Comparison of ENCODE assay signal across 8 cellular contexts in the genomic region with DNA sequence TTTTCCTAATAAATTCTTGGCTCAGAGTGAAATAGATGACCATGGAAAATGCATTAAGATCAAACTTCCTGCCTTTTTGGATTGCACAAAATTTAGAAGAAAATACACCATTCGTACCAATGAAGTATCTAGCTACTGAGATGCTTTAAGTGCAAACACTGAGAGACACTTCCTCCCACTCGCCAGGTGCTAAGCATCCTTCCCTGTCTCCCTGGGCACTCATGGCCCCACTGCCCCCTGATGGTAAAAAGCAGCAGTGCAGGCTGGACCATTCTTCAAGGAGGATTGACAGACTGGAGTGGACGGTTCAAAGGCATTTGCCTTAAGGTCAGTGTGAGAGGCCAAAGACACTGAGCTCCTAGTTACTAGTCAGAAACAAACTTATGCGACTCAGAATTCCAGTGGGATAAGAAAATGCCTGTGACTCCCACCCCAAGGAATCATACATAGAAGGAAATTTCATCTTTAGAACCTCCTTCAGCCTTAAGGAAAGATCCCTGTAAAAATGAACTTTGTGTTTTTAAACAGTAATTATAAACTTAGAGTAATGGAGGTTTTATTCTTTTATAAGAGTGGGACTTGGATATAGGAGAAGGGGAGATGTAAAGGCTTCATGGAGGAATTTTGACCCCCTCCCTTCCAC.
A peak's percentile ranks its signal among the peaks of the same experiment; 100 is the strongest.
DNase-seq lines count a peak whose midpoint lies in the region; ATAC-seq and TF ChIP-seq lines count a peak whose summit lies in the region.

No MANE protein-coding gene starts in this region.

- TF ChIP-seq CTCF in heart right ventricle (IDR thresholded peaks at IDR 0.05), result peak; percentile 37 to 88 (median 80)

- ATAC-seq in GM21423 (IDR thresholded peaks at IDR 0.05; ENCODE audit: unreplicated experiment) (peak; percentile 87), SK-N-SH treated with all-trans-retinoic acid at 6 μM for 48 hours (peak; percentile 94), heart right ventricle (peak in 7 of 8 donors; percentile 33 to 74 (median 73)), GM18907 (IDR thresholded peaks at IDR 0.05; ENCODE audit: unreplicated experiment) (no peak)

- peaks cover 0 to 4% (median 0%) of the 10 kb centered on the region in 7 donors for H3K27me3 ChIP-seq in heart right ventricle

- no peak overlapping the region for H3K4me3 ChIP-seq in Jurkat, Clone E6-1 (ENCODE audit: low read length)
- no peak overlapping the region for H3K4me3 ChIP-seq in heart right ventricle

- H3K27me3 Mint-ChIP-seq in activated naive CD8-positive, alpha-beta T cell treated with anti-CD3 and anti-CD28 coated beads for 36 hours, result peaks cover 30% of the 10 kb centered on the region

- DNase-seq in EH (ENCODE audit: low read depth), result peak; percentile 51
- DNase-seq in Jurkat, Clone E6-1 (ENCODE audit: low read depth, low spot score), result peak; percentile 62
- peak; percentile 62 for DNase-seq in activated naive CD8-positive, alpha-beta T cell treated with anti-CD3 and anti-CD28 coated beads for 36 hours
- DNase-seq in heart right ventricle, result peak; percentile 53 to 58
- DNase-seq in renal cortical epithelial cell (ENCODE audit: low read depth), result peak; percentile 57

- H3K36me3 ChIP-seq in heart right ventricle, result no peaks in the 10 kb centered on the region

- peaks cover 4% of the 10 kb centered on the region for H3K4me1 Mint-ChIP-seq in activated naive CD8-positive, alpha-beta T cell treated with anti-CD3 and anti-CD28 coated beads for 36 hours

- 15 to 16% methylated on average over 4 of the region's 4 CpGs for WGBS in heart right ventricle, 2 donors

- H3K27ac Mint-ChIP-seq in activated naive CD8-positive, alpha-beta T cell treated with anti-CD3 and anti-CD28 coated beads for 36 hours, result no peak overlapping the region

- no peaks in the 10 kb centered on the region for H3K9me3 Mint-ChIP-seq in activated naive CD8-positive, alpha-beta T cell treated with anti-CD3 and anti-CD28 coated beads for 36 hours

- no peak overlapping the region for H3K4me3 Mint-ChIP-seq in activated naive CD8-positive, alpha-beta T cell treated with anti-CD3 and anti-CD28 coated beads for 36 hours

- intact Hi-C loops in heart right ventricle (cut with DNase I), result loop anchor here in 4 of 10 donors (5.0 kb wide), 1 partner anchor 721 kb away; no protein-coding TSS in a partner anchor

- no peaks in the 10 kb centered on the region for H3K36me3 Mint-ChIP-seq in activated naive CD8-positive, alpha-beta T cell treated with anti-CD3 and anti-CD28 coated beads for 36 hours

- H3K9me3 ChIP-seq in heart right ventricle, result no peaks in the 10 kb centered on the region

- H3K4me1 ChIP-seq in heart right ventricle, result no peaks in the 10 kb centered on the region

- no peak overlapping the region for H3K27ac ChIP-seq in heart right ventricle

TF ChIP-seq in SK-N-SH treated with all-trans-retinoic acid at 6 μM for 48 hours, 23 proteins besides CTCF, POLR2A, EP300 and RAD21:
- no peak for TF ChIP-seq ZC3H10 (CRISPR knock-in tag; IDR thresholded peaks at IDR 0.05)
- no peak for TF ChIP-seq TOX (CRISPR knock-in tag; IDR thresholded peaks at IDR 0.05; ENCODE audit: borderline replicate concordance)
- TF ChIP-seq, protein P1, sequence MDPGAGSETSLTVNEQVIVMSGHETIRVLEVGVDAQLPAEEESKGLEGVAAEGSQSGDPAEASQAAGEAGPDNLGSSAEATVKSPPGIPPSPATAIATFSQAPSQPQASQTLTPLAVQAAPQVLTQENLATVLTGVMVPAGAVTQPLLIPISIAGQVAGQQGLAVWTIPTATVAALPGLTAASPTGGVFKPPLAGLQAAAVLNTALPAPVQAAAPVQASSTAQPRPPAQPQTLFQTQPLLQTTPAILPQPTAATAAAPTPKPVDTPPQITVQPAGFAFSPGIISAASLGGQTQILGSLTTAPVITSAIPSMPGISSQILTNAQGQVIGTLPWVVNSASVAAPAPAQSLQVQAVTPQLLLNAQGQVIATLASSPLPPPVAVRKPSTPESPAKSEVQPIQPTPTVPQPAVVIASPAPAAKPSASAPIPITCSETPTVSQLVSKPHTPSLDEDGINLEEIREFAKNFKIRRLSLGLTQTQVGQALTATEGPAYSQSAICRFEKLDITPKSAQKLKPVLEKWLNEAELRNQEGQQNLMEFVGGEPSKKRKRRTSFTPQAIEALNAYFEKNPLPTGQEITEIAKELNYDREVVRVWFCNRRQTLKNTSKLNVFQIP (CRISPR knock-in tag; IDR thresholded peaks at IDR 0.05; ENCODE audit: borderline replicate concordance, low read depth), result no peak
- no peak for TF ChIP-seq PPARA (CRISPR knock-in tag; IDR thresholded peaks at IDR 0.05; ENCODE audit: borderline replicate concordance)
- TF ChIP-seq OSR1 (CRISPR knock-in tag; IDR thresholded peaks at IDR 0.05), result no peak
- no peak for TF ChIP-seq ARNTL (CRISPR knock-in tag; IDR thresholded peaks at IDR 0.05; ENCODE audit: borderline replicate concordance, low read depth)
- no peak for TF ChIP-seq ZFP3 (CRISPR knock-in tag; IDR thresholded peaks at IDR 0.05)
- TF ChIP-seq, protein P2, sequence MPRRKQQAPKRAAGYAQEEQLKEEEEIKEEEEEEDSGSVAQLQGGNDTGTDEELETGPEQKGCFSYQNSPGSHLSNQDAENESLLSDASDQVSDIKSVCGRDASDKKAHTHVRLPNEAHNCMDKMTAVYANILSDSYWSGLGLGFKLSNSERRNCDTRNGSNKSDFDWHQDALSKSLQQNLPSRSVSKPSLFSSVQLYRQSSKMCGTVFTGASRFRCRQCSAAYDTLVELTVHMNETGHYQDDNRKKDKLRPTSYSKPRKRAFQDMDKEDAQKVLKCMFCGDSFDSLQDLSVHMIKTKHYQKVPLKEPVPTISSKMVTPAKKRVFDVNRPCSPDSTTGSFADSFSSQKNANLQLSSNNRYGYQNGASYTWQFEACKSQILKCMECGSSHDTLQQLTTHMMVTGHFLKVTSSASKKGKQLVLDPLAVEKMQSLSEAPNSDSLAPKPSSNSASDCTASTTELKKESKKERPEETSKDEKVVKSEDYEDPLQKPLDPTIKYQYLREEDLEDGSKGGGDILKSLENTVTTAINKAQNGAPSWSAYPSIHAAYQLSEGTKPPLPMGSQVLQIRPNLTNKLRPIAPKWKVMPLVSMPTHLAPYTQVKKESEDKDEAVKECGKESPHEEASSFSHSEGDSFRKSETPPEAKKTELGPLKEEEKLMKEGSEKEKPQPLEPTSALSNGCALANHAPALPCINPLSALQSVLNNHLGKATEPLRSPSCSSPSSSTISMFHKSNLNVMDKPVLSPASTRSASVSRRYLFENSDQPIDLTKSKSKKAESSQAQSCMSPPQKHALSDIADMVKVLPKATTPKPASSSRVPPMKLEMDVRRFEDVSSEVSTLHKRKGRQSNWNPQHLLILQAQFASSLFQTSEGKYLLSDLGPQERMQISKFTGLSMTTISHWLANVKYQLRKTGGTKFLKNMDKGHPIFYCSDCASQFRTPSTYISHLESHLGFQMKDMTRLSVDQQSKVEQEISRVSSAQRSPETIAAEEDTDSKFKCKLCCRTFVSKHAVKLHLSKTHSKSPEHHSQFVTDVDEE (CRISPR knock-in tag; IDR thresholded peaks at IDR 0.05), result no peak
- TF ChIP-seq, protein P3, sequence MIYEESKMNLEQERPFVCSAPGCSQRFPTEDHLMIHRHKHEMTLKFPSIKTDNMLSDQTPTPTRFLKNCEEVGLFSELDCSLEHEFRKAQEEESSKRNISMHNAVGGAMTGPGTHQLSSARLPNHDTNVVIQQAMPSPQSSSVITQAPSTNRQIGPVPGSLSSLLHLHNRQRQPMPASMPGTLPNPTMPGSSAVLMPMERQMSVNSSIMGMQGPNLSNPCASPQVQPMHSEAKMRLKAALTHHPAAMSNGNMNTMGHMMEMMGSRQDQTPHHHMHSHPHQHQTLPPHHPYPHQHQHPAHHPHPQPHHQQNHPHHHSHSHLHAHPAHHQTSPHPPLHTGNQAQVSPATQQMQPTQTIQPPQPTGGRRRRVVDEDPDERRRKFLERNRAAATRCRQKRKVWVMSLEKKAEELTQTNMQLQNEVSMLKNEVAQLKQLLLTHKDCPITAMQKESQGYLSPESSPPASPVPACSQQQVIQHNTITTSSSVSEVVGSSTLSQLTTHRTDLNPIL (CRISPR knock-in tag; IDR thresholded peaks at IDR 0.05; ENCODE audit: low read depth), result no peak
- no peak for TF ChIP-seq ZFP30 (CRISPR knock-in tag; IDR thresholded peaks at IDR 0.05)
- TF ChIP-seq, protein P4, sequence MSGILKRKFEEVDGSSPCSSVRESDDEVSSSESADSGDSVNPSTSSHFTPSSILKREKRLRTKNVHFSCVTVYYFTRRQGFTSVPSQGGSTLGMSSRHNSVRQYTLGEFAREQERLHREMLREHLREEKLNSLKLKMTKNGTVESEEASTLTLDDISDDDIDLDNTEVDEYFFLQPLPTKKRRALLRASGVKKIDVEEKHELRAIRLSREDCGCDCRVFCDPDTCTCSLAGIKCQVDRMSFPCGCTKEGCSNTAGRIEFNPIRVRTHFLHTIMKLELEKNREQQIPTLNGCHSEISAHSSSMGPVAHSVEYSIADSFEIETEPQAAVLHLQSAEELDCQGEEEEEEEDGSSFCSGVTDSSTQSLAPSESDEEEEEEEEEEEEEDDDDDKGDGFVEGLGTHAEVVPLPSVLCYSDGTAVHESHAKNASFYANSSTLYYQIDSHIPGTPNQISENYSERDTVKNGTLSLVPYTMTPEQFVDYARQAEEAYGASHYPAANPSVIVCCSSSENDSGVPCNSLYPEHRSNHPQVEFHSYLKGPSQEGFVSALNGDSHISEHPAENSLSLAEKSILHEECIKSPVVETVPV (CRISPR knock-in tag; IDR thresholded peaks at IDR 0.05), result no peak
